ENCODE assay signal across 8 cellular contexts in genomic region chr14:68283378-68284123, GRCh38.
A peak's percentile ranks its signal among the peaks of the same experiment; 100 is the strongest.
DNase-seq lines count a peak whose midpoint lies in the region; ATAC-seq and TF ChIP-seq lines count a peak whose summit lies in the region.

No MANE protein-coding gene starts in this region.

- peak overlapping the region; percentile 87 for H3K27ac Mint-ChIP-seq in activated T-cell treated with anti-CD3 and anti-CD28 coated beads, Interleukin-2, amount 50 U/mL, for 24 hours

- peak overlapping the region; percentile 23 for H3K4me3 Mint-ChIP-seq in activated T-cell treated with anti-CD3 and anti-CD28 coated beads, Interleukin-2, amount 50 U/mL, for 24 hours

- peaks cover 40% of the 10 kb centered on the region for H3K4me1 ChIP-seq in thymus (ENCODE audit: control insufficient read depth, insufficient read depth, low read length)

- ATAC-seq in GM19023 (IDR thresholded peaks at IDR 0.05; ENCODE audit: unreplicated experiment) (peak; percentile 54), HG03280 (IDR thresholded peaks at IDR 0.05; ENCODE audit: unreplicated experiment) (peak; percentile 39)

- H3K4me3 ChIP-seq in lower leg skin (ENCODE audit: low read depth, poor library complexity, severe bottlenecking) (no peak overlapping the region), thymus (ENCODE audit: low read length) (no peak overlapping the region)

- no peaks in the 10 kb centered on the region for H3K36me3 ChIP-seq in thymus (ENCODE audit: control insufficient read depth, insufficient read depth)

- 57 to 78% methylated on average over 11 of the region's 11 CpGs for WGBS in lower leg skin, 2 donors
- 38% methylated on average over 11 of the region's 11 CpGs for WGBS in thymus

- TF ChIP-seq POLR2A in lower leg skin (IDR thresholded peaks at IDR 0.05) = no peak

- peaks cover 83% of the 10 kb centered on the region for H3K4me1 Mint-ChIP-seq in activated T-cell treated with anti-CD3 and anti-CD28 coated beads, Interleukin-2, amount 50 U/mL, for 24 hours (ENCODE audit: low read depth)

- H3K27me3 Mint-ChIP-seq in activated T-cell treated with anti-CD3 and anti-CD28 coated beads, Interleukin-2, amount 50 U/mL, for 24 hours = no peaks in the 10 kb centered on the region

- H3K27ac ChIP-seq in thymus (ENCODE audit: low read depth) = peak overlapping the region; percentile 82

- H3K9me3 ChIP-seq in thymus (ENCODE audit: control insufficient read depth) = no peaks in the 10 kb centered on the region

- peak; percentile 67 for DNase-seq in activated T-cell treated with anti-CD3 and anti-CD28 coated beads, Interleukin-2, amount 50 U/mL, for 24 hours
- DNase-seq in lower leg skin (ENCODE audit: low spot score in 2 of 2) (peak; percentile 34 to 87), globus pallidus (ENCODE audit: low spot score) (no peak), T1000 (lab: John Stamatoyannopoulos, UW) (no peak), NCI-H69 (lab: John Stamatoyannopoulos, UW) (no peak)

- no peaks in the 10 kb centered on the region for H3K36me3 Mint-ChIP-seq in activated T-cell treated with anti-CD3 and anti-CD28 coated beads, Interleukin-2, amount 50 U/mL, for 24 hours (ENCODE audit: low read depth)

- intact Hi-C loops in lower leg skin (cut with DNase I; ENCODE audit: low total_unique reads) = no loop called here

- peaks cover 2% of the 10 kb centered on the region for H3K9me3 Mint-ChIP-seq in activated T-cell treated with anti-CD3 and anti-CD28 coated beads, Interleukin-2, amount 50 U/mL, for 24 hours

- H3K27me3 ChIP-seq in thymus (ENCODE audit: control insufficient read depth, insufficient read depth) = no peaks in the 10 kb centered on the region

- TF ChIP-seq CTCF in lower leg skin (IDR thresholded peaks at IDR 0.05) = no peak

Comparison
In these comparisons a context has a peak if more than half of its experiments do, and no peak if none do; other contexts are left out.
1. DNase-seq: peak in activated T-cell treated with anti-CD3 and anti-CD28 coated beads, Interleukin-2, amount 50 U/mL, for 24 hours (single experiment) and lower leg skin (2 of 2); none in globus pallidus (single experiment), T1000 (single experiment) and NCI-H69 (single experiment).